10 cellular contexts compared by ENCODE assay signal in genomic region chr5:127892467-127893207, GRCh38.
DNase-seq lines count a peak whose midpoint lies in the region; TF ChIP-seq lines count a peak whose summit lies in the region.
"Had no signal": no experiment of that assay in that cellular context is flagged by ENCODE, and none has a peak within 500 bp of the region (broad histone marks: within the 10 kb centered on the region; RNA-seq: fewer than 3 reads in every experiment).

No MANE protein-coding gene starts in this region.

- H3K4me3 ChIP-seq in WERI-Rb-1 (ENCODE audit: low read depth, low read length) = no peak overlapping the region
- H3K4me3 ChIP-seq: ascending aorta, lower lobe of right lung had no signal

- H3K36me3 ChIP-seq in WERI-Rb-1 = no peaks in the 10 kb centered on the region
- H3K36me3 ChIP-seq: ascending aorta, lower lobe of right lung had no signal

- H3K27me3 ChIP-seq in WERI-Rb-1 (ENCODE audit: insufficient read depth, low read depth, severe bottlenecking) = no peaks in the 10 kb centered on the region
- H3K27me3 ChIP-seq: ascending aorta had no signal

- in situ Hi-C loops in GM13977 (cut with MboI; ENCODE audit: low pct_unique_long_range_greater_than_20kb, low sequenced_read_pairs, unreplicated experiment) = no loop called here

- DNase-seq in GM13977 (ENCODE audit: low spot score) (peak; percentile 10), NCI-H2196 treated with DMSO at 0.1 percent for 48 hours (lab: John Stamatoyannopoulos, UW; ENCODE audit: unreplicated experiment) (peak; percentile 35), dermis blood vessel endothelial cell (peak; percentile 67), renal cortical epithelial cell (ENCODE audit: low read depth) (peak; percentile 22), HuH-7.5 (ENCODE audit: low spot score) (no peak), WERI-Rb-1 (no peak)
- no peak for DNase-seq in stimulated activated CD4-positive, alpha-beta T cell treated with anti-CD3 and anti-CD28 coated beads, Interleukin-12 subunit alpha, Interleukin-12 subunit beta, amount 100 ng/mL, for 4 hours
- DNase-seq: lower lobe of right lung, T1000 had no signal

- no peak overlapping the region for H3K27ac ChIP-seq in WERI-Rb-1
- H3K27ac ChIP-seq: ascending aorta, lower lobe of right lung had no signal

- no peaks in the 10 kb centered on the region for H3K9me3 ChIP-seq in WERI-Rb-1 (ENCODE audit: severe bottlenecking)
- H3K9me3 ChIP-seq: ascending aorta, lower lobe of right lung had no signal

- no peak for TF ChIP-seq CTCF in GM13977 (IDR thresholded peaks at IDR 0.05; ENCODE audit: extremely low read depth, insufficient read depth, missing control alignments)
- no peak for TF ChIP-seq CTCF in WERI-Rb-1 (IDR thresholded peaks at IDR 0.05; ENCODE audit: low read depth, low read length)

Comparison
In these comparisons a context has a peak if more than half of its experiments do, and no peak if none do; other contexts are left out.
1. DNase-seq: peak in GM13977 (single experiment), NCI-H2196 treated with DMSO at 0.1 percent for 48 hours (single experiment), dermis blood vessel endothelial cell (single experiment) and renal cortical epithelial cell (single experiment); none in HuH-7.5 (single experiment), WERI-Rb-1 (single experiment) and stimulated activated CD4-positive, alpha-beta T cell treated with anti-CD3 and anti-CD28 coated beads, Interleukin-12 subunit alpha, Interleukin-12 subunit beta, amount 100 ng/mL, for 4 hours (single experiment).